ENCODE assay signal across 1 cellular context in the genomic region with DNA sequence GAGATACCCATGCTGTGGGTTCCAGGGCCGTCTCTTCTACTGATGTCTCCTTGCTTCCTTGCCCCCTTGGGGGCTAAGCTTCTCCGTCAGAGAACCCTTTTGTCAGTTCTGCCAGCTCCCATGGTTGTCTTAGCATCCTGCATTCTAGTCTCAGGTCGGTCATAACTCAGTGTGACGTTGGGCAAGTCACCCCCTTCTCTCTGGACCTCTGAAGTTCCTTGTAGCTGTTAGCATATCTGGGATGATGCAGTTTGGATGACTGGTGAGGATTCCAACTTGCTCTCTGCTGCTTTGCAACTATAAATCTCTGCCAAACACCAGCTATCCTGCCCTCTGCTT.
TF ChIP-seq lines count a peak whose summit lies in the region.

No MANE protein-coding gene starts in this region.

TF ChIP-seq in GM12878, 131 proteins besides CTCF, POLR2A, EP300 and RAD21:
- TF ChIP-seq SMAD1 (IDR thresholded peaks at IDR 0.05; ENCODE audit: low read depth, partially characterized antibody), result no peak
- 0 out of 4 replicates have a peak, but pooled peaks of 1 of the 2 experiments have one; percentile 2 for TF ChIP-seq IKZF2 (IDR thresholded peaks at IDR 0.05)
- TF ChIP-seq, protein P1, sequence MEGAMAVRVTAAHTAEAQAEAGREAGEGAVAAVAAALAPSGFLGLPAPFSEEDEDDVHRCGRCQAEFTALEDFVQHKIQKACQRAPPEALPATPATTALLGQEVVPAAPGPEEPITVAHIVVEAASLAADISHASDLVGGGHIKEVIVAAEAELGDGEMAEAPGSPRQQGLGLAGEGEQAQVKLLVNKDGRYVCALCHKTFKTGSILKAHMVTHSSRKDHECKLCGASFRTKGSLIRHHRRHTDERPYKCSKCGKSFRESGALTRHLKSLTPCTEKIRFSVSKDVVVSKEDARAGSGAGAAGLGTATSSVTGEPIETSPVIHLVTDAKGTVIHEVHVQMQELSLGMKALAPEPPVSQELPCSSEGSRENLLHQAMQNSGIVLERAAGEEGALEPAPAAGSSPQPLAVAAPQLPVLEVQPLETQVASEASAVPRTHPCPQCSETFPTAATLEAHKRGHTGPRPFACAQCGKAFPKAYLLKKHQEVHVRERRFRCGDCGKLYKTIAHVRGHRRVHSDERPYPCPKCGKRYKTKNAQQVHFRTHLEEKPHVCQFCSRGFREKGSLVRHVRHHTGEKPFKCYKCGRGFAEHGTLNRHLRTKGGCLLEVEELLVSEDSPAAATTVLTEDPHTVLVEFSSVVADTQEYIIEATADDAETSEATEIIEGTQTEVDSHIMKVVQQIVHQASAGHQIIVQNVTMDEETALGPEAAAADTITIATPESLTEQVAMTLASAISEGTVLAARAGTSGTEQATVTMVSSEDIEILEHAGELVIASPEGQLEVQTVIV (IDR thresholded peaks at IDR 0.05; ENCODE audit: borderline replicate concordance, partially characterized antibody), result no peak
- peak in 1 of 2 experiments; percentile 55; a peak in 2 of 4 replicates for TF ChIP-seq ETV6 (conservative IDR thresholded peaks at IDR 0.05 in 1 of 2, IDR thresholded peaks at IDR 0.05 in 1 of 2; ENCODE audit: borderline replicate concordance in 1 of 2, low read depth in 1 of 2)
